In genomic region chr19:47633516-47633915, GRCh38 we compare ENCODE assay signal across 1 cellular context.
TF ChIP-seq lines count a peak whose summit lies in the region.

No MANE protein-coding gene starts in this region.

TF ChIP-seq in WTC11, 78 proteins besides CTCF, POLR2A, EP300 and RAD21 (continued from another document):
- TF ChIP-seq STAT6 (CRISPR knock-in tag; conservative IDR thresholded peaks at IDR 0.05; ENCODE audit: low read depth) (no peak), SMAD4 (CRISPR knock-in tag; IDR thresholded peaks at IDR 0.05) (no peak), PRRX2 (CRISPR knock-in tag; IDR thresholded peaks at IDR 0.05) (no peak), E2F4 (CRISPR knock-in tag; IDR thresholded peaks at IDR 0.05; ENCODE audit: borderline replicate concordance, low read depth) (no peak), E2F1 (CRISPR knock-in tag; IDR thresholded peaks at IDR 0.05) (no peak), ESRRA (CRISPR knock-in tag; IDR thresholded peaks at IDR 0.05; ENCODE audit: borderline replicate concordance) (no peak)
